ENCODE assay signal across 10 cellular contexts in the genomic region with DNA sequence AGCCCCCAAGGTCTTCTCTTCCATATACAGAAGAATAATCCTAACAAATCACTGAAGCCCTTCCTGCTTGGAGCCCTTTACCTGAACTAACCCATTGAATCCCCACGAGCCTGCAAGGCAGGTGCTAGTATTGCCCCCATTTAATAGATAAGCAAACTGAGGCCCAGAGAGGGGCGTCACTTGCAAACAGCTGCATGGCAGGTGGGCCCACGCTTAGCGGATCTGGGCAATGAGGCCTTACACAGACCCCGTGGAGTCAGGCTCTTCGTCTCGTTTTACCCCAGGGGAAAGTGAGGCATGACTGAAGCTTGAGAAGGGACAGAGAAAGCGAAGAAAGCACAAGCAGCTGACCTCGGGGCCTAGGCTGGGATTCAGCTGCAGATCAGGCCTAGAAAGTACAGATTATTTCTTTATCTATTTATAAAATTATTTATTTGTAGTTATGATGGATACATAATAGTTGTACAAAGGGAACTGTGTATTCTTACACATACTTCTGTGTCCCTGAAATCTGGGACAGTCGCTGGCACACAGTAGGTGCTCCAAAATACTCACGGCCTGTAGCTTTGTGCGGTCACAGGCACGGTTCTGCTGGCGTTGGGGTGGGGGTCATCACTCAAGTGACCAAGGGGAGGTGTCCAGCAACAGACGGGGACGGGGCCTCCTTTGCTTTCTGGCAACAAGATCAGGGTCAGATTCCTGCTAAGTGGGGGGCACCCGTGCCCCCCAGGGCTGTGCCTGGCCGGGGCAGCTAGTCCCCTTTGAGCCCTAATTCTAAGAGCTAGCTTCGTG.
A peak's percentile ranks its signal among the peaks of the same experiment; 100 is the strongest.
DNase-seq lines count a peak whose midpoint lies in the region; ATAC-seq and TF ChIP-seq lines count a peak whose summit lies in the region.
"Had no signal": no experiment of that assay in that cellular context is flagged by ENCODE, and none has a peak within 500 bp of the region (broad histone marks: within the 10 kb centered on the region; RNA-seq: fewer than 3 reads in every experiment).

No MANE protein-coding gene starts in this region.

- peaks cover 6% of the 10 kb centered on the region for H4K20me1 ChIP-seq in osteoblast (ENCODE audit: insufficient read depth, low read length)

- no peak overlapping the region for H3K4me2 ChIP-seq in osteoblast (ENCODE audit: insufficient read depth, low read length)

- H3K9me3 ChIP-seq in AG04450 (ENCODE audit: control insufficient read depth, insufficient read depth, low read length) (peaks cover 5% of the 10 kb centered on the region; the same call in 1 of the 2 replicates), Peyer's patch (no peaks in the 10 kb centered on the region), osteoblast (ENCODE audit: low read depth, low read length) (no peaks in the 10 kb centered on the region)

- H3K4me1 ChIP-seq in Peyer's patch (peaks cover 0 to 50% (median 2%) of the 10 kb centered on the region in 4 donors), osteoblast (ENCODE audit: insufficient read depth, low read length) (peaks cover 12% of the 10 kb centered on the region)

- no peak overlapping the region for H2AFZ ChIP-seq in osteoblast (ENCODE audit: low read length)

- H3K79me2 ChIP-seq in osteoblast (ENCODE audit: insufficient read depth, low read length) = peaks cover 8% of the 10 kb centered on the region

- H3K27ac ChIP-seq in AG04450 (ENCODE audit: low read depth, low read length) (peak overlapping the region; percentile 39), Peyer's patch (peak overlapping the region in 3 of 4 donors; percentile 46 to 85 (median 80)), osteoblast (ENCODE audit: low read depth, low read length) (peak overlapping the region; percentile 39)

- TF ChIP-seq POLR2A in Peyer's patch (IDR thresholded peaks at IDR 0.05) = no peak

- TF ChIP-seq CTCF in AG04450 (IDR thresholded peaks at IDR 0.05; ENCODE audit: low read depth, low read length) = no peak
- TF ChIP-seq CTCF in Peyer's patch (IDR thresholded peaks at IDR 0.05) = no peak
- TF ChIP-seq CTCF in osteoblast (IDR thresholded peaks at IDR 0.05; ENCODE audit: extremely low read depth, low read depth, low read length) = no peak

- H3K36me3 ChIP-seq in Peyer's patch (no peaks in the 10 kb centered on the region), osteoblast (ENCODE audit: insufficient read depth, low read length) (no peaks in the 10 kb centered on the region)

- ATAC-seq in HG03159 (IDR thresholded peaks at IDR 0.05; ENCODE audit: unreplicated experiment) (no peak), GM19351 (IDR thresholded peaks at IDR 0.05; ENCODE audit: unreplicated experiment) (no peak)

- CTCF ChIA-PET in AG04450 (lab: Charles Lee) = interaction anchor here (1.0 to 1.3 kb wide), 2 partner anchors 32 to 227 kb away, joined by 4 to 6 read pairs; no protein-coding TSS in a partner anchor

- H3K4me3 ChIP-seq in AG04450 (ENCODE audit: low read depth, low read length) (no peak overlapping the region), Peyer's patch (no peak overlapping the region), osteoblast (ENCODE audit: insufficient read depth, low read length) (no peak overlapping the region)

- intact Hi-C loops in cardiac septum (cut with DNase I) = loop anchor here (5.0 to 10.0 kb wide), 3 partner anchors 68 to 275 kb away; a partner anchor contains a TSS

- H3K27me3 ChIP-seq in AG04450 (ENCODE audit: control insufficient read depth, insufficient read depth, low read length) (no peaks in the 10 kb centered on the region), Peyer's patch (no peaks in the 10 kb centered on the region), osteoblast (ENCODE audit: insufficient read depth, low read length) (no peaks in the 10 kb centered on the region)

- POLR2A ChIA-PET in AG04450 (lab: Yijun Ruan, JAX) = interaction anchor here (0.9 to 1.4 kb wide), 2 partner anchors 26 to 165 kb away, joined by 3 to 4 read pairs; no protein-coding TSS in a partner anchor

- no peak for DNase-seq in AG04450 (ENCODE audit: low read depth, low spot score)
- DNase-seq in Peyer's patch = peak in 1 of 3 donors; percentile 42
- DNase-seq in cardiac septum (ENCODE audit: low spot score) = peak; percentile 67
- peak; percentile 80 for DNase-seq in osteoblast (ENCODE audit: insufficient read length, low spot score, missing footprints)
- DNase-seq in mucosa of gallbladder (ENCODE audit: low spot score) = no peak
- no peak for DNase-seq in HUDEP-2 (lab: John Stamatoyannopoulos, UW; ENCODE audit: unreplicated experiment in 76 of 76)
- DNase-seq: activated CD4-positive, alpha-beta T cell treated with anti-CD3 and anti-CD28 coated beads for 4 hours; stimulated activated CD8-positive, alpha-beta memory T cell treated with anti-CD3 and anti-CD28 coated beads, Interleukin-4, amount 100 ng/mL, for 48 hours had no signal

Comparison
In these comparisons a context has a peak if more than half of its experiments do, and no peak if none do; other contexts are left out.
1. DNase-seq: peak in cardiac septum (single experiment) and osteoblast (single experiment); none in AG04450 (single experiment), mucosa of gallbladder (single experiment) and HUDEP-2 (0 of 76).
2. Peak in every context shown above with its lines, with median percentiles within 50 percentile points of each other: H3K27ac ChIP-seq.